1 cellular context compared by ENCODE assay signal in the genomic region with DNA sequence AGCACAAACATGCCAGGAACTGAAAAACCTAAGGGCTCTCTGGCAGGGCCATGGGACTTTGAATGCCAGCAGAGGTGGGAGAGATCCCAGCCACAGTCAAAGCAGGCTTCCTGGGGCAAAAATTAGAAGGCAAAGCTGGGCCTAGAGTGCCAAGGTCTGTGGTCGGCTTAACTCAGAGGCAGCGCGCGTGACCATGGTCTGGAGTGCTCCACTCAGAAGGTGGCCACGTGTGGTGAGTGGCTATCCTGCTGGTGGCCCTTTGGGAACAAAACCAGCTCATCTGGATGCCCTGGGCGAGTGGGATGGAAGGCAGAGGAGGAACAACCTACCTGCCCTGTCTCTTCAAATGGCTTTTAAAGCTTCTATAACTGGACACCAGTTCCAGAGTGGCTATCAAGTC.
TF ChIP-seq lines count a peak whose summit lies in the region.

No MANE protein-coding gene starts in this region.

TF ChIP-seq in neural cell, 6 proteins besides CTCF, POLR2A, EP300 and RAD21 (continued from another document):
- no peak for TF ChIP-seq SMC3 (conservative IDR thresholded peaks at IDR 0.05; ENCODE audit: poor library complexity)
- TF ChIP-seq TAF1 (IDR thresholded peaks at IDR 0.05; ENCODE audit: low read depth): no peak
